10 cellular contexts compared by ENCODE assay signal in genomic region chr9:134643306-134643705, GRCh38. TPM values are rescaled to one million over a fixed set of nuclear protein-coding genes. Genes with fewer than 3 reads are reported as not detected.
DNase-seq lines count a peak whose midpoint lies in the region; ATAC-seq and TF ChIP-seq lines count a peak whose summit lies in the region.
"Had no signal": no experiment of that assay in that cellular context is flagged by ENCODE, and none has a peak within 500 bp of the region (broad histone marks: within the 10 kb centered on the region; RNA-seq: fewer than 3 reads in every experiment).

No MANE protein-coding gene starts in this region.

- H3K9me3 ChIP-seq in heart right ventricle (no peaks in the 10 kb centered on the region), colonic mucosa (no peaks in the 10 kb centered on the region), muscle layer of duodenum (ENCODE audit: control insufficient read depth in 1 of 2, low read length in 2 of 2) (no peaks in the 10 kb centered on the region), uterus (no peaks in the 10 kb centered on the region)

- H3K9ac ChIP-seq in colonic mucosa (ENCODE audit: low read depth in 2 of 2, low read length in 2 of 2): peak overlapping the region; percentile 56 to 61

- no peak for ATAC-seq in heart right ventricle

- H3K4me1 ChIP-seq in heart right ventricle (peaks cover 5 to 48% (median 32%) of the 10 kb centered on the region in 9 donors), colonic mucosa (no peaks in the 10 kb centered on the region), muscle layer of duodenum (ENCODE audit: control insufficient read depth in 1 of 2, insufficient read depth in 2 of 2, low read length in 2 of 2) (peaks cover 13 to 37% of the 10 kb centered on the region in 2 donors), uterus (peaks cover 14% of the 10 kb centered on the region in 2 donors)

- H3K27ac ChIP-seq in heart right ventricle (peak overlapping the region; percentile 29 to 92 (median 86)), colonic mucosa (peak overlapping the region; percentile 76), muscle layer of duodenum (ENCODE audit: low read length) (peak overlapping the region; percentile 78), uterus (peak overlapping the region; percentile 91 to 98), substantia nigra (ENCODE audit: low read depth, low read length, poor library complexity, severe bottlenecking) (no peak overlapping the region)

- H3K4me3 ChIP-seq in heart right ventricle (peak overlapping the region; percentile 14 to 92 (median 76)), colonic mucosa (peak overlapping the region; percentile 41), muscle layer of duodenum (ENCODE audit: low read depth in 1 of 2, low read length in 2 of 2) (peak overlapping the region; percentile 68 to 77), uterus (peak overlapping the region; percentile 63 to 91)

- WGBS in heart right ventricle, 2 donors: 52% methylated on average over 12 of the region's 12 CpGs

- H3K27me3 ChIP-seq in heart right ventricle (peaks cover 0 to 30% (median 0%) of the 10 kb centered on the region in 7 donors), colonic mucosa (peaks cover 17% of the 10 kb centered on the region), muscle layer of duodenum (ENCODE audit: low read depth, low read length) (no peaks in the 10 kb centered on the region), uterus (no peaks in the 10 kb centered on the region)

- DNase-seq in heart right ventricle: no peak
- DNase-seq in cardiac septum (ENCODE audit: low spot score): no peak
- no peak for DNase-seq in colonic mucosa
- DNase-seq in uterus: peak; percentile 62 to 77
- no peak for DNase-seq in substantia nigra (lab: John Stamatoyannopoulos, UW)
- no peak for DNase-seq in GOT3 (lab: John Stamatoyannopoulos, UW)
- DNase-seq in DMS153 treated with DMSO at 0.1 percent for 48 hours (lab: John Stamatoyannopoulos, UW; ENCODE audit: unreplicated experiment): no peak
- DNase-seq: activated effector memory CD4-positive, alpha-beta T cell treated with anti-CD3 and anti-CD28 coated beads, Interleukin-2, amount 50 U/mL, for 16 hours; hypothalamus had no signal

- no peak for TF ChIP-seq POLR2A in uterus (IDR thresholded peaks at IDR 0.05)

- TF ChIP-seq CTCF in heart right ventricle (IDR thresholded peaks at IDR 0.05) (no peak), colonic mucosa (IDR thresholded peaks at IDR 0.05) (no peak), uterus (IDR thresholded peaks at IDR 0.05) (no peak)

- H3K36me3 ChIP-seq in heart right ventricle (peaks cover 0 to 5% (median 0%) of the 10 kb centered on the region in 9 donors), colonic mucosa (no peaks in the 10 kb centered on the region), muscle layer of duodenum (ENCODE audit: control insufficient read depth in 1 of 2, insufficient read depth in 2 of 2, low read length in 2 of 2) (peaks cover 0 to 3% of the 10 kb centered on the region in 2 donors), uterus (no peaks in the 10 kb centered on the region)

- intact Hi-C loops in heart right ventricle (cut with DNase I): loop anchor here in 8 of 10 donors (5.0 to 10.0 kb wide), 5 partner anchors 109 to 469 kb away; no protein-coding TSS in a partner anchor
- intact Hi-C loops in cardiac septum (cut with DNase I): loop anchor here (5.0 to 10.0 kb wide), 3 partner anchors 41 to 479 kb away; partner anchors contain the start of gene RNU6ATAC
- intact Hi-C loops in colonic mucosa (cut with DNase I): no loop called here
- intact Hi-C loops in uterus (cut with DNase I; ENCODE audit: low total_unique reads): loop anchor here (10.0 kb wide), 1 partner anchor 189 kb away; no protein-coding TSS in a partner anchor

RNA-seq across cellular contexts. Expression of gene COL5A1, which starts 1.7 kb away (rescaled TPM):
- total RNA-seq in heart right ventricle: 10 to 100 TPM in 7 of 10 donors, 1 to 10 TPM in 3; 8.1 to 60.0 (median 12.2) TPM
- polyA plus RNA-seq in heart right ventricle: 10 to 100 TPM; 13.8 to 19.7 TPM
- total RNA-seq in cardiac septum: 21.6 TPM
- total RNA-seq in colonic mucosa: 10 to 100 TPM; 10.9 to 21.7 TPM
- 100 to 1,000 TPM in 2 of 4 donors, 10 to 100 TPM in 2; 21.2 to 604 (median 129) TPM for total RNA-seq in uterus

Comparison
In these comparisons a context has a peak if more than half of its experiments do, and no peak if none do; other contexts are left out.
1. DNase-seq: peak in uterus (2 of 2); none in heart right ventricle (0 of 2), cardiac septum (single experiment), colonic mucosa (single experiment), substantia nigra (0 of 49), GOT3 (single experiment) and DMS153 treated with DMSO at 0.1 percent for 48 hours (single experiment).
2. Peak in every context shown above with its lines, with median percentiles within 50 percentile points of each other: H3K4me3 ChIP-seq.